Comparison of ENCODE assay signal across 24 cellular contexts in the genomic region with DNA sequence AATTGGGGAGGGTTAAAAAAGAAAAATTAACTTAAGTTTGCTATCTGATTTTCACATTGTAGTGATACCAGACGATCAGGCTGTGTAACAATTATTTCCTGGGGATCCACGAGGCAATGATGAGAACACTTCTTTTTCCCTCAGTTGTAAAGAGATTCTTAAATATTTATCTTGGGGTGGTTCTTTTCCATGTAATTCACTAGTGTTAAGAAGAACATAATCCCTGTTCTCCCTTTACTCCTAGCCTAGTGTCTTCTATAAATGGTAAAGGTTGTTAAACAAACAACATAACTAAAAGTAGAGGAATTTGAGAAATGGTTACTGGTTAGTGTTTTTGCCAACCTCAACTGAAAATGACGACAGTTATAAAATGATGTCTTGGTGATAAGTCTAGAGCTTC. TPM values are rescaled to one million over a fixed set of nuclear protein-coding genes. Genes with fewer than 3 reads are reported as not detected.
DNase-seq lines count a peak whose midpoint lies in the region; ATAC-seq, FAIRE-seq and TF ChIP-seq lines count a peak whose summit lies in the region.
"Had no signal": no experiment of that assay in that cellular context is flagged by ENCODE, and none has a peak within 500 bp of the region (broad histone marks: within the 10 kb centered on the region; RNA-seq: fewer than 3 reads in every experiment).

No MANE protein-coding gene starts in this region.

- peaks cover 7% of the 10 kb centered on the region in 2 experiments for H3K36me3 ChIP-seq in SK-N-SH (replicated peaks in 1 of 2; ENCODE audit: control insufficient read depth in 1 of 2, insufficient read depth in 2 of 2, low read length in 1 of 2)
- no peaks in the 10 kb centered on the region for H3K36me3 ChIP-seq in GM23338 (ENCODE audit: insufficient read depth)
- no peaks in the 10 kb centered on the region for H3K36me3 ChIP-seq in astrocyte (ENCODE audit: insufficient read depth, low read length)
- no peaks in the 10 kb centered on the region for H3K36me3 ChIP-seq in mesodermal cell (ENCODE audit: control insufficient read depth, insufficient read depth, low read length)
- no peaks in the 10 kb centered on the region for H3K36me3 ChIP-seq in esophagus squamous epithelium
- H3K36me3 ChIP-seq: lower lobe of right lung, upper lobe of left lung had no signal

- H3K27me3 Mint-ChIP-seq in GM23338 (ENCODE audit: insufficient read depth, low read depth, poor library complexity): peaks cover 92% of the 10 kb centered on the region
- peaks cover 88% of the 10 kb centered on the region for H3K27me3 Mint-ChIP-seq in astrocyte (ENCODE audit: low read depth, unreplicated experiment)

- H3F3A ChIP-seq in SK-N-SH (replicated peaks; ENCODE audit: insufficient read depth): peaks cover under 1% of the 10 kb centered on the region
- H3F3A ChIP-seq in GM23338 (replicated peaks; ENCODE audit: low read depth): peaks cover 18% of the 10 kb centered on the region; the same call in 1 of the 2 replicates

- 10% methylated on average over 3 of the region's 3 CpGs for WGBS in SK-N-SH (ENCODE audit: low lambda C conversion rate)
- WGBS in mesodermal cell (ENCODE audit: insufficient coverage in 2 of 2), 2 experiments: 0 to 9% methylated on average over 2 to 3 of the region's 3 CpGs
- WGBS in esophagus squamous epithelium, 2 donors: 7 to 12% methylated on average over 3 of the region's 3 CpGs

- H3K27ac Mint-ChIP-seq in GM23338 (no peak overlapping the region), astrocyte (ENCODE audit: unreplicated experiment) (no peak overlapping the region)

- H3K9me3 Mint-ChIP-seq in GM23338 (no peaks in the 10 kb centered on the region; the same call in 2 of the 3 replicates), astrocyte (ENCODE audit: unreplicated experiment) (peaks cover 24% of the 10 kb centered on the region)

- TF ChIP-seq POLR2A in esophagus squamous epithelium (IDR thresholded peaks at IDR 0.05): no peak

- H3K4me1 Mint-ChIP-seq in GM23338: peaks cover 52% of the 10 kb centered on the region
- H3K4me1 Mint-ChIP-seq in astrocyte (ENCODE audit: low read depth, unreplicated experiment): no peaks in the 10 kb centered on the region

- CTCF ChIA-PET in SK-N-SH (lab: Yijun Ruan, JAX): interaction anchor here (0.9 to 1.6 kb wide), 5 partner anchors 62 to 284 kb away, joined by 3 to 4 read pairs (median 3); no protein-coding TSS in a partner anchor

- H3K4me3 ChIP-seq in SK-N-SH (ENCODE audit: low read depth in 2 of 2, low read length in 1 of 2): peak overlapping the region; percentile 76 to 93
- H3K4me3 ChIP-seq in GM23338: 0 out of 2 replicates have a peak overlapping the region, but pooled peaks have one; percentile 66
- H3K4me3 ChIP-seq in astrocyte (ENCODE audit: insufficient read depth, low read depth, low read length): no peak overlapping the region
- peak overlapping the region; percentile 65 for H3K4me3 ChIP-seq in mesodermal cell (ENCODE audit: extremely low read depth, insufficient read depth, low read length, poor library complexity, severe bottlenecking)
- H3K4me3 ChIP-seq in esophagus squamous epithelium: no peak overlapping the region

- H2AFZ ChIP-seq in SK-N-SH (ENCODE audit: low read depth) (peak overlapping the region; percentile 97; the same call in 1 of the 2 replicates), GM23338 (no peak overlapping the region), astrocyte (ENCODE audit: low read depth, low read length) (no peak overlapping the region)

- no peak for DNase-seq in SK-N-SH
- DNase-seq in GM23338 (ENCODE audit: low spot score): no peak
- DNase-seq in astrocyte (ENCODE audit: low read depth): no peak
- DNase-seq in esophagus squamous epithelium (lab: John Stamatoyannopoulos, UW): no peak
- no peak for DNase-seq in effector CD8-positive, alpha-beta T cell (lab: John Stamatoyannopoulos, UW)
- DNase-seq: 8988T; activated CD4-positive, alpha-beta T cell treated with anti-CD3 and anti-CD28 coated beads, Interleukin-2, amount 50 U/mL, for 4 hours; activated gamma-delta T cell; COR-L47; cortex of kidney; lower lobe of right lung; NCI-H1436 treated with DMSO at 0.1 percent for 48 hours; NCI-H510A treated with DMSO at 0.1 percent for 48 hours; NK-92 treated with Interleukin-12 subunit alpha and Interleukin-12 subunit beta, amount 100 ng/mL, for 24 hours; stimulated activated CD4-positive, alpha-beta T cell treated with anti-CD3 and anti-CD28 coated beads, Interleukin-12 subunit alpha, Interleukin-12 subunit beta, amount 100 ng/mL, for 4 hours; upper lobe of left lung had no signal

- TF ChIP-seq RAD21 in SK-N-SH (IDR thresholded peaks at IDR 0.05; ENCODE audit: low read length): no peak

- H3K4me3 Mint-ChIP-seq in GM23338 (no peak overlapping the region; the same call in 2 of the 3 replicates), astrocyte (ENCODE audit: unreplicated experiment) (peak overlapping the region; percentile 79)

- H3K4me1 ChIP-seq in SK-N-SH (ENCODE audit: control insufficient read depth in 1 of 2, insufficient read depth in 2 of 2, low read depth in 1 of 2, low read length in 1 of 2) (peaks cover 14 to 48% of the 10 kb centered on the region in 2 experiments), GM23338 (ENCODE audit: insufficient read depth) (peaks cover 71% of the 10 kb centered on the region), astrocyte (ENCODE audit: insufficient read depth, low read length) (peaks cover 8% of the 10 kb centered on the region), mesodermal cell (ENCODE audit: control insufficient read depth, insufficient read depth, low read length, poor library complexity, severe bottlenecking) (peaks cover 34% of the 10 kb centered on the region), esophagus squamous epithelium (peaks cover 0 to 25% (median 8%) of the 10 kb centered on the region in 3 donors)

- H3K36me3 Mint-ChIP-seq in GM23338 (ENCODE audit: low read depth): no peaks in the 10 kb centered on the region
- no peaks in the 10 kb centered on the region for H3K36me3 Mint-ChIP-seq in astrocyte (ENCODE audit: low read depth, unreplicated experiment)

- intact Hi-C loops in esophagus squamous epithelium (cut with DNase I): no loop called here

- H4K20me1 ChIP-seq in SK-N-SH (ENCODE audit: insufficient read depth): no peaks in the 10 kb centered on the region; the same call in 1 of the 2 replicates
- H4K20me1 ChIP-seq in GM23338 (replicated peaks; ENCODE audit: insufficient read depth): peaks cover 20% of the 10 kb centered on the region
- H4K20me1 ChIP-seq in astrocyte (ENCODE audit: insufficient read depth, low read length): no peaks in the 10 kb centered on the region

- peak overlapping the region; percentile 98 for H3K4me2 ChIP-seq in SK-N-SH
- H3K4me2 ChIP-seq in GM23338: peak overlapping the region; percentile 92; the same call in 1 of the 2 replicates
- no peak overlapping the region for H3K4me2 ChIP-seq in astrocyte (ENCODE audit: low read length)

- H3K79me2 ChIP-seq in SK-N-SH (ENCODE audit: insufficient read depth) (peaks cover 35% of the 10 kb centered on the region), GM23338 (replicated peaks; ENCODE audit: insufficient read depth) (no peaks in the 10 kb centered on the region), astrocyte (ENCODE audit: insufficient read depth, low read length) (no peaks in the 10 kb centered on the region)

- H3K9ac ChIP-seq in SK-N-SH: peak overlapping the region; percentile 81
- H3K9ac ChIP-seq in astrocyte (ENCODE audit: low read length): no peak overlapping the region

- no peak for FAIRE-seq in astrocyte (lab: Jason Lieb, UNC)
- FAIRE-seq: endometrium had no signal

- no peaks in the 10 kb centered on the region for H3K27me3 ChIP-seq in SK-N-SH (ENCODE audit: insufficient read depth)
- H3K27me3 ChIP-seq in GM23338 (ENCODE audit: insufficient read depth): peaks cover 100% of the 10 kb centered on the region
- H3K27me3 ChIP-seq in astrocyte (ENCODE audit: insufficient read depth, low read length): peaks cover 97% of the 10 kb centered on the region
- peaks cover 8 to 100% (median 26%) of the 10 kb centered on the region in 4 donors for H3K27me3 ChIP-seq in esophagus squamous epithelium

- no peak for TF ChIP-seq CTCF in SK-N-SH (IDR thresholded peaks at IDR 0.05)
- no peak for TF ChIP-seq CTCF in GM23338 (conservative IDR thresholded peaks at IDR 0.05; ENCODE audit: low read depth in 2 of 2)
- no peak for TF ChIP-seq CTCF in astrocyte (IDR thresholded peaks at IDR 0.05; ENCODE audit: insufficient read depth, low read depth, low read length)
- no peak for TF ChIP-seq CTCF in esophagus squamous epithelium (IDR thresholded peaks at IDR 0.05)

- POLR2A ChIA-PET in SK-N-SH (lab: Yijun Ruan, JAX): no interaction called here

- H3K9me3 ChIP-seq in SK-N-SH (no peaks in the 10 kb centered on the region), astrocyte (ENCODE audit: insufficient read depth, low read depth, low read length) (peaks cover 9% of the 10 kb centered on the region), mesodermal cell (ENCODE audit: control insufficient read depth, low read length) (no peaks in the 10 kb centered on the region), esophagus squamous epithelium (peaks cover 0 to 10% (median 0%) of the 10 kb centered on the region in 3 donors)
- H3K9me3 ChIP-seq: lower lobe of right lung had no signal

- no peaks in the 10 kb centered on the region for H3K9me2 ChIP-seq in SK-N-SH
- no peaks in the 10 kb centered on the region for H3K9me2 ChIP-seq in GM23338 (ENCODE audit: insufficient read depth)

- no peak for TF ChIP-seq EP300 in SK-N-SH (IDR thresholded peaks at IDR 0.05; ENCODE audit: borderline replicate concordance in 1 of 2, low read depth in 1 of 2, low read length in 1 of 2)

- H3K27ac ChIP-seq in SK-N-SH (ENCODE audit: low read depth in 2 of 2, low read length in 1 of 2) (peak overlapping the region in 1 of 2 experiments; percentile 1; a peak in 1 of 4 replicates), GM23338 (ENCODE audit: low read depth) (no peak overlapping the region), astrocyte (ENCODE audit: low read depth, low read length) (no peak overlapping the region), mesodermal cell (ENCODE audit: low read depth, low read length, severe bottlenecking) (no peak overlapping the region), esophagus squamous epithelium (no peak overlapping the region)
- H3K27ac ChIP-seq: lower lobe of right lung, upper lobe of left lung, VCaP had no signal

- ATAC-seq in SK-N-SH treated with all-trans-retinoic acid at 6 μM for 48 hours (no peak), GM23338 (no peak), GM19328 (IDR thresholded peaks at IDR 0.05; ENCODE audit: unreplicated experiment) (no peak)
- ATAC-seq: HCT116, Panc1 had no signal

TF ChIP-seq in GM23338, 12 proteins besides CTCF, POLR2A, EP300 and RAD21 (continues in another document):
- TF ChIP-seq CREB1 (CRISPR knock-in tag; IDR thresholded peaks at IDR 0.05; ENCODE audit: low read depth): no peak

RNA-seq across cellular contexts. Expression of a gene that starts 1.3 kb away (rescaled TPM):
- 1.0 and 1.5 TPM in 2 replicates for polyA plus RNA-seq in SK-N-SH (2012; rRNA removed)
- polyA plus RNA-seq in SK-N-SH (2012; cell fraction: cytosol; rRNA removed): 0.62 and 0.80 TPM in 2 replicates
- polyA plus RNA-seq in SK-N-SH (2012; cell fraction: nucleus; rRNA removed): 1.0 and 1.1 TPM in 2 replicates
- total RNA-seq in GM23338 (2014; rRNA removed; shearing (Covaris generic)): 0.12 and 0.69 TPM in 2 replicates
- not detected in 2 replicates for polyA plus RNA-seq in GM23338 (2016; fragmentation: Nextera tagmentation; extraction: Ambion mirVana)
- total RNA-seq in astrocyte: 1.1 and 1.3 TPM in 2 replicates
- 18.8 TPM for polyA plus RNA-seq in mesodermal cell (2013, experiment 1 of 2)
- 20.6 TPM for polyA plus RNA-seq in mesodermal cell (2013, experiment 2 of 2)
- total RNA-seq in esophagus squamous epithelium: not detected
- total RNA-seq: omental fat pad had no signal

Comparison
In these comparisons a context has a peak if more than half of its experiments do, and no peak if none do; other contexts are left out.
1. H3K4me3 ChIP-seq: peak in SK-N-SH (2 of 2), GM23338 (single experiment) and mesodermal cell (single experiment); none in astrocyte (single experiment) and esophagus squamous epithelium (0 of 4).